28 cellular contexts compared by ENCODE assay signal in genomic region chr12:89889051-89889450, GRCh38.
DNase-seq lines count a peak whose midpoint lies in the region; ATAC-seq, FAIRE-seq and TF ChIP-seq lines count a peak whose summit lies in the region.
"Had no signal": no experiment of that assay in that cellular context is flagged by ENCODE, and none has a peak within 500 bp of the region (broad histone marks: within the 10 kb centered on the region; RNA-seq: fewer than 3 reads in every experiment).

No MANE protein-coding gene starts in this region.

- no peak for TF ChIP-seq POLR2A in adrenal gland (IDR thresholded peaks at IDR 0.05)

- no peak overlapping the region for H3K27ac Mint-ChIP-seq in astrocyte (ENCODE audit: unreplicated experiment)
- H3K27ac Mint-ChIP-seq: activated CD4-positive, alpha-beta T cell treated with anti-CD3 and anti-CD28 coated beads, Interleukin-2, amount 10 ng/mL, durations not matched to agents 7 days and 5 days; activated T-cell treated with anti-CD3 and anti-CD28 coated beads, Interleukin-2, amount 50 U/mL, for 24 hours; dendritic cell treated with granulocyte-macrophage colony-stimulating factor and Interleukin-4, amounts not matched to agents 40 ng/mL and 50 ng/mL, for 4 days; endodermal cell; IgD-negative memory B cell; WTC11 had no signal

- no peak for ATAC-seq in GM19463 (IDR thresholded peaks at IDR 0.05; ENCODE audit: unreplicated experiment)
- ATAC-seq: heart right ventricle, WTC11 had no signal

- TF ChIP-seq CTCF in astrocyte (IDR thresholded peaks at IDR 0.05; ENCODE audit: insufficient read depth, low read depth, low read length) (no peak), adrenal gland (IDR thresholded peaks at IDR 0.05) (no peak)

- no peaks in the 10 kb centered on the region for H4K20me1 ChIP-seq in astrocyte (ENCODE audit: insufficient read depth, low read length)

- intact Hi-C loops in adrenal gland (cut with DNase I): no loop called here

- H3K4me3 Mint-ChIP-seq in astrocyte (ENCODE audit: unreplicated experiment): no peak overlapping the region
- H3K4me3 Mint-ChIP-seq: activated CD4-positive, alpha-beta T cell treated with anti-CD3 and anti-CD28 coated beads, Interleukin-2, amount 10 ng/mL, durations not matched to agents 7 days and 5 days; activated T-cell treated with anti-CD3 and anti-CD28 coated beads, Interleukin-2, amount 50 U/mL, for 24 hours; dendritic cell treated with granulocyte-macrophage colony-stimulating factor and Interleukin-4, amounts not matched to agents 40 ng/mL and 50 ng/mL, for 4 days; endodermal cell; IgD-negative memory B cell; WTC11 had no signal

- H3K27me3 Mint-ChIP-seq in astrocyte (ENCODE audit: low read depth, unreplicated experiment): no peaks in the 10 kb centered on the region
- H3K27me3 Mint-ChIP-seq: activated CD4-positive, alpha-beta T cell treated with anti-CD3 and anti-CD28 coated beads, Interleukin-2, amount 10 ng/mL, durations not matched to agents 7 days and 5 days; activated T-cell treated with anti-CD3 and anti-CD28 coated beads, Interleukin-2, amount 50 U/mL, for 24 hours; dendritic cell treated with granulocyte-macrophage colony-stimulating factor and Interleukin-4, amounts not matched to agents 40 ng/mL and 50 ng/mL, for 4 days; IgD-negative memory B cell had no signal

- H3K36me3 Mint-ChIP-seq in astrocyte (ENCODE audit: low read depth, unreplicated experiment): no peaks in the 10 kb centered on the region

- 92 to 95% (median 93%) methylated on average over 4 of the region's 4 CpGs for WGBS in adrenal gland, 4 donors

- H3K79me2 ChIP-seq in astrocyte (ENCODE audit: insufficient read depth, low read length): no peaks in the 10 kb centered on the region
- H3K79me2 ChIP-seq: parathyroid adenoma had no signal

- peak; percentile 12 for DNase-seq in AG08395 (ENCODE audit: low spot score)
- peak; percentile 39 for DNase-seq in HS-5 (ENCODE audit: low read depth)
- DNase-seq in astrocyte (ENCODE audit: low read depth): peak; percentile 58
- peak; percentile 67 for DNase-seq in fibroblast of peridontal ligament (ENCODE audit: extremely low read depth)
- no peak for DNase-seq in adrenal gland
- DNase-seq in central memory CD4-positive, alpha-beta T cell: no peak
- DNase-seq in SIG-M5 (lab: John Stamatoyannopoulos, UW): no peak
- DNase-seq: activated CD4-positive, alpha-beta T cell treated with anti-CD3 and anti-CD28 coated beads, Interleukin-2, amount 10 ng/mL, durations not matched to agents 7 days and 5 days; activated T-cell treated with anti-CD3 and anti-CD28 coated beads, Interleukin-2, amount 50 U/mL, for 24 hours; amniotic stem cell; BE2C; DMS53; endodermal cell; GF-D8; heart right ventricle; NCI-H1092 treated with DMSO at 0.1 percent for 48 hours; NCI-H187 treated with DMSO at 0.1 percent for 48 hours; NCI-H526; NK-92 treated with Interleukin-12 subunit alpha and Interleukin-12 subunit beta, amount 100 ng/mL, for 24 hours; SHP77 treated with DMSO at 0.1 percent for 48 hours; spleen had no signal

- H3K4me3 ChIP-seq in astrocyte (ENCODE audit: insufficient read depth, low read depth, low read length) (no peak overlapping the region), adrenal gland (no peak overlapping the region)
- H3K4me3 ChIP-seq: heart right ventricle, right atrium auricular region, spleen had no signal

- H3K27ac ChIP-seq in astrocyte (ENCODE audit: low read depth, low read length) (no peak overlapping the region), adrenal gland (no peak overlapping the region)
- H3K27ac ChIP-seq: heart right ventricle, HL-60, parathyroid adenoma, right atrium auricular region, spleen had no signal

- H3K9me3 ChIP-seq in astrocyte (ENCODE audit: insufficient read depth, low read depth, low read length) (no peaks in the 10 kb centered on the region), adrenal gland (replicated peaks in 1 of 3) (no peaks in the 10 kb centered on the region)
- H3K9me3 ChIP-seq: BE2C, heart right ventricle, right atrium auricular region, spleen had no signal

- H3K36me3 ChIP-seq in astrocyte (ENCODE audit: insufficient read depth, low read length): no peaks in the 10 kb centered on the region
- no peaks in the 10 kb centered on the region for H3K36me3 ChIP-seq in adrenal gland (replicated peaks in 1 of 2)
- H3K36me3 ChIP-seq: BE2C, heart right ventricle, right atrium auricular region, spleen had no signal

- no peak overlapping the region for H3K4me2 ChIP-seq in astrocyte (ENCODE audit: low read length)

- H3K9ac ChIP-seq in astrocyte (ENCODE audit: low read length): no peak overlapping the region
- H3K9ac ChIP-seq: parathyroid adenoma had no signal

- H3K27me3 ChIP-seq in astrocyte (ENCODE audit: insufficient read depth, low read length) (no peaks in the 10 kb centered on the region), adrenal gland (no peaks in the 10 kb centered on the region)
- H3K27me3 ChIP-seq: BE2C, heart right ventricle, right atrium auricular region, spleen had no signal

- FAIRE-seq in astrocyte (lab: Jason Lieb, UNC): no peak

- H3K9me3 Mint-ChIP-seq in astrocyte (ENCODE audit: unreplicated experiment): peaks cover 5% of the 10 kb centered on the region
- H3K9me3 Mint-ChIP-seq: activated T-cell treated with anti-CD3 and anti-CD28 coated beads, Interleukin-2, amount 50 U/mL, for 24 hours; IgD-negative memory B cell had no signal

- H2AFZ ChIP-seq in astrocyte (ENCODE audit: low read depth, low read length): no peak overlapping the region
- H2AFZ ChIP-seq: parathyroid adenoma had no signal

- peaks cover 4% of the 10 kb centered on the region for H3K4me1 ChIP-seq in astrocyte (ENCODE audit: insufficient read depth, low read length)
- peaks cover 0 to 2% of the 10 kb centered on the region in 2 donors for H3K4me1 ChIP-seq in adrenal gland (replicated peaks in 1 of 2)
- H3K4me1 ChIP-seq: BE2C, parathyroid adenoma, right atrium auricular region, spleen had no signal

- peaks cover 5% of the 10 kb centered on the region for H3K4me1 Mint-ChIP-seq in astrocyte (ENCODE audit: low read depth, unreplicated experiment)

Comparison
In these comparisons a context has a peak if more than half of its experiments do, and no peak if none do; other contexts are left out.
1. DNase-seq: peak in AG08395 (single experiment), HS-5 (single experiment), astrocyte (single experiment) and fibroblast of peridontal ligament (single experiment); none in adrenal gland (0 of 7), central memory CD4-positive, alpha-beta T cell (single experiment) and SIG-M5 (single experiment).